ENCODE assay signal across 1 cellular context in the genomic region with DNA sequence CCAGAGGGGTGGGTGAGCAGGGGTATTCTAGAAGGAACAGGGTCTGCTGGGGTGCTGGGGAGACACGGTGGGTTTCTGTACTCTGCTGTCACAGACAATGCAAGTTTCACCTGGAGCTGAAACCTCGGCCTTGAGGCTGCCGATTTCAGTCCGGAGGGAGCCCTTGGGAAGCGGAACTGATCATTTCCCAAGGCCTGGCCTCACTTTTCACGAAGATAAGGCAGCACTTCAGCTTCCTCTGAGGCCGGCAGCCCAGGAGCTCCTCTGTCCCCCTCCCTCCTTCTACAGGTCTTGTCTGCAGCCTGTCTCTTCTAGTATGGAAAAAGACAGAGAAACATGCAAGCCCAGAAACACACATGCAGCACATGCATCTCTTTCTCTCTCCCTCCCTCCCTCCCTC.
TF ChIP-seq lines count a peak whose summit lies in the region.

No MANE protein-coding gene starts in this region.

TF ChIP-seq in GM23338, 12 proteins besides CTCF, POLR2A, EP300 and RAD21 (continued from another document):
- TF ChIP-seq, protein P1, sequence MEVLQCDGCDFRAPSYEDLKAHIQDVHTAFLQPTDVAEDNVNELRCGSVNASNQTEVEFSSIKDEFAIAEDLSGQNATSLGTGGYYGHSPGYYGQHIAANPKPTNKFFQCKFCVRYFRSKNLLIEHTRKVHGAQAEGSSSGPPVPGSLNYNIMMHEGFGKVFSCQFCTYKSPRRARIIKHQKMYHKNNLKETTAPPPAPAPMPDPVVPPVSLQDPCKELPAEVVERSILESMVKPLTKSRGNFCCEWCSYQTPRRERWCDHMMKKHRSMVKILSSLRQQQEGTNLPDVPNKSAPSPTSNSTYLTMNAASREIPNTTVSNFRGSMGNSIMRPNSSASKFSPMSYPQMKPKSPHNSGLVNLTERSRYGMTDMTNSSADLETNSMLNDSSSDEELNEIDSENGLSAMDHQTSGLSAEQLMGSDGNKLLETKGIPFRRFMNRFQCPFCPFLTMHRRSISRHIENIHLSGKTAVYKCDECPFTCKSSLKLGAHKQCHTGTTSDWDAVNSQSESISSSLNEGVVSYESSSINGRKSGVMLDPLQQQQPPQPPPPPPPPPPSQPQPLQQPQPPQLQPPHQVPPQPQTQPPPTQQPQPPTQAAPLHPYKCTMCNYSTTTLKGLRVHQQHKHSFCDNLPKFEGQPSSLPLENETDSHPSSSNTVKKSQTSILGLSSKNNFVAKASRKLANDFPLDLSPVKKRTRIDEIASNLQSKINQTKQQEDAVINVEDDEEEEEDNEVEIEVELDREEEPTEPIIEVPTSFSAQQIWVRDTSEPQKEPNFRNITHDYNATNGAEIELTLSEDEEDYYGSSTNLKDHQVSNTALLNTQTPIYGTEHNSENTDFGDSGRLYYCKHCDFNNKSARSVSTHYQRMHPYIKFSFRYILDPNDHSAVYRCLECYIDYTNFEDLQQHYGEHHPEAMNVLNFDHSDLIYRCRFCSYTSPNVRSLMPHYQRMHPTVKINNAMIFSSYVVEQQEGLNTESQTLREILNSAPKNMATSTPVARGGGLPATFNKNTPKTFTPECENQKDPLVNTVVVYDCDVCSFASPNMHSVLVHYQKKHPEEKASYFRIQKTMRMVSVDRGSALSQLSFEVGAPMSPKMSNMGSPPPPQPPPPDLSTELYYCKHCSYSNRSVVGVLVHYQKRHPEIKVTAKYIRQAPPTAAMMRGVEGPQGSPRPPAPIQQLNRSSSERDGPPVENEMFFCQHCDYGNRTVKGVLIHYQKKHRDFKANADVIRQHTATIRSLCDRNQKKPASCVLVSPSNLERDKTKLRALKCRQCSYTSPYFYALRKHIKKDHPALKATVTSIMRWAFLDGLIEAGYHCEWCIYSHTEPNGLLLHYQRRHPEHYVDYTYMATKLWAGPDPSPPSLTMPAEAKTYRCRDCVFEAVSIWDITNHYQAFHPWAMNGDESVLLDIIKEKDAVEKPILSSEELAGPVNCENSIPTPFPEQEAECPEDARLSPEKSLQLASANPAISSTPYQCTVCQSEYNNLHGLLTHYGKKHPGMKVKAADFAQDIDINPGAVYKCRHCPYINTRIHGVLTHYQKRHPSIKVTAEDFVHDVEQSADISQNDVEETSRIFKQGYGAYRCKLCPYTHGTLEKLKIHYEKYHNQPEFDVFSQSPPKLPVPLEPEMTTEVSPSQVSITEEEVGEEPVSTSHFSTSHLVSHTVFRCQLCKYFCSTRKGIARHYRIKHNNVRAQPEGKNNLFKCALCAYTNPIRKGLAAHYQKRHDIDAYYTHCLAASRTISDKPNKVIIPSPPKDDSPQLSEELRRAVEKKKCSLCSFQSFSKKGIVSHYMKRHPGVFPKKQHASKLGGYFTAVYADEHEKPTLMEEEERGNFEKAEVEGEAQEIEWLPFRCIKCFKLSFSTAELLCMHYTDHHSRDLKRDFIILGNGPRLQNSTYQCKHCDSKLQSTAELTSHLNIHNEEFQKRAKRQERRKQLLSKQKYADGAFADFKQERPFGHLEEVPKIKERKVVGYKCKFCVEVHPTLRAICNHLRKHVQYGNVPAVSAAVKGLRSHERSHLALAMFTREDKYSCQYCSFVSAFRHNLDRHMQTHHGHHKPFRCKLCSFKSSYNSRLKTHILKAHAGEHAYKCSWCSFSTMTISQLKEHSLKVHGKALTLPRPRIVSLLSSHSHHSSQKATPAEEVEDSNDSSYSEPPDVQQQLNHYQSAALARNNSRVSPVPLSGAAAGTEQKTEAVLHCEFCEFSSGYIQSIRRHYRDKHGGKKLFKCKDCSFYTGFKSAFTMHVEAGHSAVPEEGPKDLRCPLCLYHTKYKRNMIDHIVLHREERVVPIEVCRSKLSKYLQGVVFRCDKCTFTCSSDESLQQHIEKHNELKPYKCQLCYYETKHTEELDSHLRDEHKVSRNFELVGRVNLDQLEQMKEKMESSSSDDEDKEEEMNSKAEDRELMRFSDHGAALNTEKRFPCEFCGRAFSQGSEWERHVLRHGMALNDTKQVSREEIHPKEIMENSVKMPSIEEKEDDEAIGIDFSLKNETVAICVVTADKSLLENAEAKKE (CRISPR knock-in tag; IDR thresholded peaks at IDR 0.05) = no peak
- TF ChIP-seq POLR2AphosphoS5 (IDR thresholded peaks at IDR 0.05; ENCODE audit: low read depth) = no peak
- TF ChIP-seq ZNF114 (CRISPR knock-in tag; IDR thresholded peaks at IDR 0.05) = no peak
TF ChIP-seq in GM23338: peak in this region for 0.
